In genomic region chr9:128902351-128903078, GRCh38 we compare ENCODE assay signal across 8 cellular contexts. TPM values are rescaled to one million over a fixed set of nuclear protein-coding genes. Genes with fewer than 3 reads are reported as not detected.
DNase-seq lines count a peak whose midpoint lies in the region; ATAC-seq and TF ChIP-seq lines count a peak whose summit lies in the region.

No MANE protein-coding gene starts in this region.

- DNase-seq in Peyer's patch (peak; percentile 80 to 96 (median 95)), mucosa of gallbladder (ENCODE audit: low spot score) (peak; percentile 55), substantia nigra (lab: John Stamatoyannopoulos, UW) (no peak), iPS-NIHi7 (ENCODE audit: extremely low spot score) (no peak), H7 (no peak)
- DNase-seq in activated naive CD4-positive, alpha-beta T cell treated with anti-CD3 and anti-CD28 coated beads, Interleukin-2, amount 10 ng/mL, durations not matched to agents 7 days and 5 days: peak; percentile 94

- H3K27me3 Mint-ChIP-seq in activated naive CD4-positive, alpha-beta T cell treated with anti-CD3 and anti-CD28 coated beads, Interleukin-2, amount 10 ng/mL, durations not matched to agents 7 days and 5 days: no peaks in the 10 kb centered on the region

- peak; percentile 31 to 52 for TF ChIP-seq POLR2A in Peyer's patch (IDR thresholded peaks at IDR 0.05)

- CTCF ChIA-PET in activated naive CD4-positive, alpha-beta T cell treated with anti-CD3 and anti-CD28 coated beads, Interleukin-2, amount 10 ng/mL, durations not matched to agents 7 days and 5 days (lab: Charles Lee): interaction anchor here (1.1 to 1.9 kb wide), 3 partner anchors 22 to 23 kb away, joined by 3 to 4 read pairs (median 3); no protein-coding TSS in a partner anchor

- H3K36me3 Mint-ChIP-seq in activated naive CD4-positive, alpha-beta T cell treated with anti-CD3 and anti-CD28 coated beads, Interleukin-2, amount 10 ng/mL, durations not matched to agents 7 days and 5 days: peaks cover 43% of the 10 kb centered on the region

- peak overlapping the region in 1 of 4 donors; percentile 13 for H3K4me3 ChIP-seq in Peyer's patch
- no peak overlapping the region for H3K4me3 ChIP-seq in H7 (ENCODE audit: insufficient read depth, low read depth, low read length)

- no peaks in the 10 kb centered on the region for H3K9me3 Mint-ChIP-seq in activated naive CD4-positive, alpha-beta T cell treated with anti-CD3 and anti-CD28 coated beads, Interleukin-2, amount 10 ng/mL, durations not matched to agents 7 days and 5 days

- peaks cover 4 to 29% (median 15%) of the 10 kb centered on the region in 4 donors for H3K4me1 ChIP-seq in Peyer's patch

- TF ChIP-seq CTCF in Peyer's patch (IDR thresholded peaks at IDR 0.05): no peak

- H3K4me3 Mint-ChIP-seq in activated naive CD4-positive, alpha-beta T cell treated with anti-CD3 and anti-CD28 coated beads, Interleukin-2, amount 10 ng/mL, durations not matched to agents 7 days and 5 days: peak overlapping the region; percentile 76

- ATAC-seq in GM18520 (IDR thresholded peaks at IDR 0.05; ENCODE audit: unreplicated experiment) (peak; percentile 60), HG02885 (IDR thresholded peaks at IDR 0.05; ENCODE audit: poor library complexity, unreplicated experiment) (peak; percentile 87)

- H3K36me3 ChIP-seq in Peyer's patch: peaks cover 0 to 13% (median 0%) of the 10 kb centered on the region in 3 donors
- no peaks in the 10 kb centered on the region; the same call in 1 of the 2 replicates for H3K36me3 ChIP-seq in H7 (replicated peaks; ENCODE audit: control insufficient read depth, insufficient read depth, low read length)

- H3K27ac ChIP-seq in Peyer's patch: peak overlapping the region; percentile 79 to 89 (median 84)
- peak overlapping the region; percentile 26 for H3K27ac ChIP-seq in substantia nigra (ENCODE audit: low read depth, low read length, poor library complexity, severe bottlenecking)

- H3K27me3 ChIP-seq in Peyer's patch (no peaks in the 10 kb centered on the region), H7 (ENCODE audit: control insufficient read depth, insufficient read depth, low read length) (no peaks in the 10 kb centered on the region)

- peaks cover 86% of the 10 kb centered on the region for H3K4me1 Mint-ChIP-seq in activated naive CD4-positive, alpha-beta T cell treated with anti-CD3 and anti-CD28 coated beads, Interleukin-2, amount 10 ng/mL, durations not matched to agents 7 days and 5 days

- H3K27ac Mint-ChIP-seq in activated naive CD4-positive, alpha-beta T cell treated with anti-CD3 and anti-CD28 coated beads, Interleukin-2, amount 10 ng/mL, durations not matched to agents 7 days and 5 days: peak overlapping the region; percentile 93

- H3K9me3 ChIP-seq in Peyer's patch: no peaks in the 10 kb centered on the region

RNA-seq across cellular contexts. Expression of gene PHYHD1, which starts 18.3 kb away (rescaled TPM):
- total RNA-seq in Peyer's patch: 10 to 100 TPM in 1 of 4 donors, 1 to 10 TPM in 2, not detected in 1; 4.4 to 23.9 (median 7.5) TPM
- 14.6 TPM for total RNA-seq in mucosa of gallbladder
- total RNA-seq in H7 (2014; rRNA removed; shearing (Covaris generic)): 24.3 and 27.2 TPM in 2 replicates

RNA-seq across cellular contexts. Expression of gene LRRC8A, which starts 20.6 kb away (rescaled TPM):
- total RNA-seq in Peyer's patch (10 to 100 TPM; 20.0 to 39.2 (median 27.0) TPM), mucosa of gallbladder (61.8 TPM)
- 67.2 and 76.0 TPM in 2 replicates for total RNA-seq in H7 (2014; rRNA removed; shearing (Covaris generic))

RNA-seq across cellular contexts. Expression of gene KYAT1, which starts 20.8 kb away (rescaled TPM):
- total RNA-seq in Peyer's patch (10 to 100 TPM in 1 of 4 donors, 1 to 10 TPM in 3; 4.6 to 14.9 (median 8.7) TPM), mucosa of gallbladder (9.7 TPM)
- total RNA-seq in H7 (2014; rRNA removed; shearing (Covaris generic)): 47.9 and 49.0 TPM in 2 replicates

RNA-seq across cellular contexts. Expression of gene DOLK, which starts 44.9 kb away (rescaled TPM):
- 10 to 100 TPM in 2 of 4 donors, 1 to 10 TPM in 2; 4.1 to 12.3 (median 10.6) TPM for total RNA-seq in Peyer's patch
- 18.2 TPM for total RNA-seq in mucosa of gallbladder
- 18.6 and 20.9 TPM in 2 replicates for total RNA-seq in H7 (2014; rRNA removed; shearing (Covaris generic))

RNA-seq across cellular contexts. Expression of gene NUP188, which starts 45.0 kb away (rescaled TPM):
- total RNA-seq in Peyer's patch (100 to 1,000 TPM in 1 of 4 donors, 10 to 100 TPM in 3; 28.2 to 101 (median 47.9) TPM), mucosa of gallbladder (28.2 TPM)
- 81.3 and 87.9 TPM in 2 replicates for total RNA-seq in H7 (2014; rRNA removed; shearing (Covaris generic))

Comparison
In these comparisons a context has a peak if more than half of its experiments do, and no peak if none do; other contexts are left out.
1. DNase-seq: peak in Peyer's patch (3 of 3), activated naive CD4-positive, alpha-beta T cell treated with anti-CD3 and anti-CD28 coated beads, Interleukin-2, amount 10 ng/mL, durations not matched to agents 7 days and 5 days (single experiment) and mucosa of gallbladder (single experiment); none in substantia nigra (0 of 49), iPS-NIHi7 (single experiment) and H7 (single experiment).